Comparison of ENCODE assay signal across 8 cellular contexts in genomic region chr20:44886828-44887227, GRCh38. TPM values are rescaled to one million over a fixed set of nuclear protein-coding genes. Genes with fewer than 3 reads are reported as not detected.
DNase-seq lines count a peak whose midpoint lies in the region; TF ChIP-seq lines count a peak whose summit lies in the region.

No MANE protein-coding gene starts in this region.

- no peaks in the 10 kb centered on the region for H3K9me3 Mint-ChIP-seq in activated CD4-positive, alpha-beta T cell treated with anti-CD3 and anti-CD28 coated beads, Interleukin-2, amount 10 ng/mL, durations not matched to agents 7 days and 5 days

- peaks cover 35% of the 10 kb centered on the region for H3K36me3 Mint-ChIP-seq in activated CD4-positive, alpha-beta T cell treated with anti-CD3 and anti-CD28 coated beads, Interleukin-2, amount 10 ng/mL, durations not matched to agents 7 days and 5 days (ENCODE audit: low read depth)

- TF ChIP-seq CTCF in kidney epithelial cell (IDR thresholded peaks at IDR 0.05; ENCODE audit: insufficient read depth, low read length, poor library complexity, severe bottlenecking): no peak
- TF ChIP-seq CTCF in suprapubic skin (IDR thresholded peaks at IDR 0.05): no peak

- H3K27me3 ChIP-seq in adipocyte (replicated peaks; ENCODE audit: control insufficient read depth, insufficient read depth, low read length) (no peaks in the 10 kb centered on the region), kidney epithelial cell (ENCODE audit: control insufficient read depth, insufficient read depth, low read length) (no peaks in the 10 kb centered on the region), suprapubic skin (no peaks in the 10 kb centered on the region)

- H3K9ac ChIP-seq in adipocyte (ENCODE audit: low read length): peak overlapping the region; percentile 99

- no peaks in the 10 kb centered on the region for H3K27me3 Mint-ChIP-seq in activated CD4-positive, alpha-beta T cell treated with anti-CD3 and anti-CD28 coated beads, Interleukin-2, amount 10 ng/mL, durations not matched to agents 7 days and 5 days

- 0% methylated on average over 2 of the region's 2 CpGs for WGBS in suprapubic skin

- H3K4me3 Mint-ChIP-seq in activated CD4-positive, alpha-beta T cell treated with anti-CD3 and anti-CD28 coated beads, Interleukin-2, amount 10 ng/mL, durations not matched to agents 7 days and 5 days: peak overlapping the region; percentile 90

- peaks cover 64% of the 10 kb centered on the region for H3K4me1 ChIP-seq in adipocyte (ENCODE audit: control insufficient read depth, insufficient read depth, low read length)
- H3K4me1 ChIP-seq in suprapubic skin: peaks cover 63% of the 10 kb centered on the region

- POLR2A ChIA-PET in activated CD4-positive, alpha-beta T cell treated with anti-CD3 and anti-CD28 coated beads, Interleukin-2, amount 10 ng/mL, durations not matched to agents 7 days and 5 days (lab: Charles Lee): no interaction called here

- H3K27ac Mint-ChIP-seq in activated CD4-positive, alpha-beta T cell treated with anti-CD3 and anti-CD28 coated beads, Interleukin-2, amount 10 ng/mL, durations not matched to agents 7 days and 5 days: peak overlapping the region; percentile 94

- H3K4me1 Mint-ChIP-seq in activated CD4-positive, alpha-beta T cell treated with anti-CD3 and anti-CD28 coated beads, Interleukin-2, amount 10 ng/mL, durations not matched to agents 7 days and 5 days: peaks cover 56% of the 10 kb centered on the region

- H3K9me3 ChIP-seq in adipocyte (ENCODE audit: control insufficient read depth, low read length) (no peaks in the 10 kb centered on the region), suprapubic skin (no peaks in the 10 kb centered on the region)

- no peak overlapping the region for H3K27ac ChIP-seq in suprapubic skin

- TF ChIP-seq EP300 in suprapubic skin (IDR thresholded peaks at IDR 0.05): no peak

- H3K4me3 ChIP-seq in adipocyte (ENCODE audit: low read length): peak overlapping the region; percentile 99
- H3K4me3 ChIP-seq in kidney epithelial cell (ENCODE audit: low read depth, low read length): peak overlapping the region; percentile 99
- peak overlapping the region; percentile 100 for H3K4me3 ChIP-seq in suprapubic skin

- TF ChIP-seq POLR2A in suprapubic skin (IDR thresholded peaks at IDR 0.05): no peak

- CTCF ChIA-PET in activated CD4-positive, alpha-beta T cell treated with anti-CD3 and anti-CD28 coated beads, Interleukin-2, amount 10 ng/mL, durations not matched to agents 7 days and 5 days (lab: Charles Lee): no interaction called here

- H3K36me3 ChIP-seq in adipocyte (ENCODE audit: control insufficient read depth, insufficient read depth, low read length, severe bottlenecking): no peaks in the 10 kb centered on the region
- H3K36me3 ChIP-seq in kidney epithelial cell (ENCODE audit: control insufficient read depth, insufficient read depth, low read length): no peaks in the 10 kb centered on the region
- no peaks in the 10 kb centered on the region for H3K36me3 ChIP-seq in suprapubic skin

- no peak for DNase-seq in activated CD4-positive, alpha-beta T cell treated with anti-CD3 and anti-CD28 coated beads, Interleukin-2, amount 10 ng/mL, durations not matched to agents 7 days and 5 days
- DNase-seq in activated CD4-positive, alpha-beta T cell treated with anti-CD3 and anti-CD28 coated beads for 1 hour: no peak
- DNase-seq in adipocyte (ENCODE audit: low read depth) (peak; percentile 37), kidney epithelial cell (ENCODE audit: low read depth) (no peak), suprapubic skin (ENCODE audit: low spot score in 2 of 2) (no peak), NCI-H146 (lab: John Stamatoyannopoulos, UW) (no peak), NCI-H748 treated with DMSO at 0.1 percent for 48 hours (lab: John Stamatoyannopoulos, UW) (no peak), OCI-M1 (lab: John Stamatoyannopoulos, UW) (no peak)

RNA-seq across cellular contexts. Expression of gene YWHAB, which starts 1.3 kb away (rescaled TPM):
- total RNA-seq in activated CD4-positive, alpha-beta T cell treated with anti-CD3 and anti-CD28 coated beads, Interleukin-2, amount 10 ng/mL, durations not matched to agents 7 days and 5 days: 100 to 1,000 TPM; 278 to 291 TPM
- total RNA-seq in kidney epithelial cell (165 and 179 TPM in 2 replicates), suprapubic skin (100 to 1,000 TPM in 3 of 4 donors, 10 to 100 TPM in 1; 79.7 to 135 (median 129) TPM)

RNA-seq across cellular contexts. Expression of gene PABPC1L, which starts 23.0 kb away (rescaled TPM):
- total RNA-seq in activated CD4-positive, alpha-beta T cell treated with anti-CD3 and anti-CD28 coated beads, Interleukin-2, amount 10 ng/mL, durations not matched to agents 7 days and 5 days: 10 to 100 TPM; 59.4 to 60.6 TPM
- 15.7 and 27.2 TPM in 2 replicates for total RNA-seq in kidney epithelial cell
- total RNA-seq in suprapubic skin: 10 to 100 TPM; 11.7 to 61.1 (median 19.4) TPM
